In the genomic region with DNA sequence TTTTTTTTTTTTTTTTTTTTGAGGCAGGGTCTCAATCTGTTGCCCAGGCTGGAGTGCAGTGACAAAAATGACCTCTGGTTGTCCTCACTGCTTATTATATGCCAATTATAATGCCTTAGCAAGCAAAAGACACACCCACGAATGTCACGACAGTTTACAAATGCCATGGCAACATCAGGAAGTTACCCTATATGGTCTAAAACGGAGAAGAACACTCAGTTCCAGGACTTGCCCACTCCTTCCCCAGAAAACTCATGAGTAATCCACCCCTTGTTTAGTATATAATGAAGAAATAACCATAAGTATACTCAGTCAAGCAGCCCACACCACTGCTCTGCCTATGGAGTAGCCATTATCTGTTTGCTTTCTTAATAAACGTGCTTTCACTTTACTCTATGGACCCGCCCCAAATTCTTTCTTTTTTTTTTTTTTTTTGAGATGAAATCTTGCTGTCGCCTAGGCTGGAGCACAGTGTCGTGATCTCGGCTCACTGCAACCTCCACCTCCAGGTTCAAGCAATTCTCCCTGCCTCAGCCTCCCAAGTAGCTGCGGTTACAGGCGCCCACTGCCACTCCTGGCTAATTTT, we compare ENCODE assay signal across 2 cellular contexts.
TF ChIP-seq lines count a peak whose summit lies in the region.

No MANE protein-coding gene starts in this region.

TF ChIP-seq in SK-N-SH treated with all-trans-retinoic acid at 6 μM for 48 hours, 23 proteins besides CTCF, POLR2A, EP300 and RAD21 (continued from another document):
- TF ChIP-seq, protein P1, sequence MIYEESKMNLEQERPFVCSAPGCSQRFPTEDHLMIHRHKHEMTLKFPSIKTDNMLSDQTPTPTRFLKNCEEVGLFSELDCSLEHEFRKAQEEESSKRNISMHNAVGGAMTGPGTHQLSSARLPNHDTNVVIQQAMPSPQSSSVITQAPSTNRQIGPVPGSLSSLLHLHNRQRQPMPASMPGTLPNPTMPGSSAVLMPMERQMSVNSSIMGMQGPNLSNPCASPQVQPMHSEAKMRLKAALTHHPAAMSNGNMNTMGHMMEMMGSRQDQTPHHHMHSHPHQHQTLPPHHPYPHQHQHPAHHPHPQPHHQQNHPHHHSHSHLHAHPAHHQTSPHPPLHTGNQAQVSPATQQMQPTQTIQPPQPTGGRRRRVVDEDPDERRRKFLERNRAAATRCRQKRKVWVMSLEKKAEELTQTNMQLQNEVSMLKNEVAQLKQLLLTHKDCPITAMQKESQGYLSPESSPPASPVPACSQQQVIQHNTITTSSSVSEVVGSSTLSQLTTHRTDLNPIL (CRISPR knock-in tag; IDR thresholded peaks at IDR 0.05; ENCODE audit: low read depth) = no peak
- TF ChIP-seq CSDC2 (CRISPR knock-in tag; IDR thresholded peaks at IDR 0.05) (no peak), ARNTL (CRISPR knock-in tag; IDR thresholded peaks at IDR 0.05; ENCODE audit: borderline replicate concordance, low read depth) (no peak), ISL1 (CRISPR knock-in tag; IDR thresholded peaks at IDR 0.05) (no peak), ZNF70 (CRISPR knock-in tag; IDR thresholded peaks at IDR 0.05) (no peak), ZFP3 (CRISPR knock-in tag; IDR thresholded peaks at IDR 0.05) (no peak), ZC3H10 (CRISPR knock-in tag; IDR thresholded peaks at IDR 0.05) (no peak), ZFP30 (CRISPR knock-in tag; IDR thresholded peaks at IDR 0.05) (no peak), TCF4 (CRISPR knock-in tag; IDR thresholded peaks at IDR 0.05; ENCODE audit: borderline replicate concordance) (no peak), ZNF8 (CRISPR knock-in tag; IDR thresholded peaks at IDR 0.05) (no peak), ESRRG (CRISPR knock-in tag; IDR thresholded peaks at IDR 0.05) (no peak), SNAI2 (CRISPR knock-in tag; IDR thresholded peaks at IDR 0.05) (no peak)
- TF ChIP-seq, protein P2, sequence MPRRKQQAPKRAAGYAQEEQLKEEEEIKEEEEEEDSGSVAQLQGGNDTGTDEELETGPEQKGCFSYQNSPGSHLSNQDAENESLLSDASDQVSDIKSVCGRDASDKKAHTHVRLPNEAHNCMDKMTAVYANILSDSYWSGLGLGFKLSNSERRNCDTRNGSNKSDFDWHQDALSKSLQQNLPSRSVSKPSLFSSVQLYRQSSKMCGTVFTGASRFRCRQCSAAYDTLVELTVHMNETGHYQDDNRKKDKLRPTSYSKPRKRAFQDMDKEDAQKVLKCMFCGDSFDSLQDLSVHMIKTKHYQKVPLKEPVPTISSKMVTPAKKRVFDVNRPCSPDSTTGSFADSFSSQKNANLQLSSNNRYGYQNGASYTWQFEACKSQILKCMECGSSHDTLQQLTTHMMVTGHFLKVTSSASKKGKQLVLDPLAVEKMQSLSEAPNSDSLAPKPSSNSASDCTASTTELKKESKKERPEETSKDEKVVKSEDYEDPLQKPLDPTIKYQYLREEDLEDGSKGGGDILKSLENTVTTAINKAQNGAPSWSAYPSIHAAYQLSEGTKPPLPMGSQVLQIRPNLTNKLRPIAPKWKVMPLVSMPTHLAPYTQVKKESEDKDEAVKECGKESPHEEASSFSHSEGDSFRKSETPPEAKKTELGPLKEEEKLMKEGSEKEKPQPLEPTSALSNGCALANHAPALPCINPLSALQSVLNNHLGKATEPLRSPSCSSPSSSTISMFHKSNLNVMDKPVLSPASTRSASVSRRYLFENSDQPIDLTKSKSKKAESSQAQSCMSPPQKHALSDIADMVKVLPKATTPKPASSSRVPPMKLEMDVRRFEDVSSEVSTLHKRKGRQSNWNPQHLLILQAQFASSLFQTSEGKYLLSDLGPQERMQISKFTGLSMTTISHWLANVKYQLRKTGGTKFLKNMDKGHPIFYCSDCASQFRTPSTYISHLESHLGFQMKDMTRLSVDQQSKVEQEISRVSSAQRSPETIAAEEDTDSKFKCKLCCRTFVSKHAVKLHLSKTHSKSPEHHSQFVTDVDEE (CRISPR knock-in tag; IDR thresholded peaks at IDR 0.05) = no peak
- TF ChIP-seq, protein P3, sequence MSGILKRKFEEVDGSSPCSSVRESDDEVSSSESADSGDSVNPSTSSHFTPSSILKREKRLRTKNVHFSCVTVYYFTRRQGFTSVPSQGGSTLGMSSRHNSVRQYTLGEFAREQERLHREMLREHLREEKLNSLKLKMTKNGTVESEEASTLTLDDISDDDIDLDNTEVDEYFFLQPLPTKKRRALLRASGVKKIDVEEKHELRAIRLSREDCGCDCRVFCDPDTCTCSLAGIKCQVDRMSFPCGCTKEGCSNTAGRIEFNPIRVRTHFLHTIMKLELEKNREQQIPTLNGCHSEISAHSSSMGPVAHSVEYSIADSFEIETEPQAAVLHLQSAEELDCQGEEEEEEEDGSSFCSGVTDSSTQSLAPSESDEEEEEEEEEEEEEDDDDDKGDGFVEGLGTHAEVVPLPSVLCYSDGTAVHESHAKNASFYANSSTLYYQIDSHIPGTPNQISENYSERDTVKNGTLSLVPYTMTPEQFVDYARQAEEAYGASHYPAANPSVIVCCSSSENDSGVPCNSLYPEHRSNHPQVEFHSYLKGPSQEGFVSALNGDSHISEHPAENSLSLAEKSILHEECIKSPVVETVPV (CRISPR knock-in tag; IDR thresholded peaks at IDR 0.05) = no peak

TF ChIP-seq in SK-N-SH, 30 proteins besides CTCF, POLR2A, EP300 and RAD21 (continued from another document):
- TF ChIP-seq, protein P4, sequence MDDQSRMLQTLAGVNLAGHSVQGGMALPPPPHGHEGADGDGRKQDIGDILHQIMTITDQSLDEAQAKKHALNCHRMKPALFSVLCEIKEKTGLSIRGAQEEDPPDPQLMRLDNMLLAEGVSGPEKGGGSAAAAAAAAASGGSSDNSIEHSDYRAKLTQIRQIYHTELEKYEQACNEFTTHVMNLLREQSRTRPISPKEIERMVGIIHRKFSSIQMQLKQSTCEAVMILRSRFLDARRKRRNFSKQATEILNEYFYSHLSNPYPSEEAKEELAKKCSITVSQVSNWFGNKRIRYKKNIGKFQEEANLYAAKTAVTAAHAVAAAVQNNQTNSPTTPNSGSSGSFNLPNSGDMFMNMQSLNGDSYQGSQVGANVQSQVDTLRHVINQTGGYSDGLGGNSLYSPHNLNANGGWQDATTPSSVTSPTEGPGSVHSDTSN (IDR thresholded peaks at IDR 0.05) = no peak
- TF ChIP-seq GABPA (IDR thresholded peaks at IDR 0.05; ENCODE audit: low read depth) (no peak), TCF12 (IDR thresholded peaks at IDR 0.05) (no peak)
TF ChIP-seq in SK-N-SH: peak in this region for 0.
